In genomic region chr13:106466691-106467405, GRCh38 we compare ENCODE assay signal across 26 cellular contexts.
DNase-seq lines count a peak whose midpoint lies in the region; ATAC-seq and TF ChIP-seq lines count a peak whose summit lies in the region.
"Had no signal": no experiment of that assay in that cellular context is flagged by ENCODE, and none has a peak within 500 bp of the region (broad histone marks: within the 10 kb centered on the region; RNA-seq: fewer than 3 reads in every experiment).

No MANE protein-coding gene starts in this region.

- TF ChIP-seq CTCF in natural killer cell (IDR thresholded peaks at IDR 0.05) = no peak

- no peak for ATAC-seq in GM18907 (IDR thresholded peaks at IDR 0.05; ENCODE audit: unreplicated experiment)
- no peak for ATAC-seq in natural killer cell
- ATAC-seq: body of pancreas; heart right ventricle; right cardiac atrium; stimulated activated naive CD8-positive, alpha-beta T cell treated with anti-CD3 and anti-CD28 coated beads, Interleukin-15, amount 100 ng/mL, for 72 hours had no signal

- H3K4me3 Mint-ChIP-seq in natural killer cell = no peak overlapping the region
- H3K4me3 Mint-ChIP-seq: activated B cell treated with CpG ODN at 0.5 μM for 24 hours; activated CD4-positive, alpha-beta memory T cell treated with anti-CD3 and anti-CD28 coated beads for 36 hours; activated naive CD8-positive, alpha-beta T cell treated with anti-CD3 and anti-CD28 coated beads, Interleukin-2, amount 10 ng/mL, durations not matched to agents 7 days and 5 days; CD8-positive, alpha-beta memory T cell; naive B cell; stimulated activated naive CD8-positive, alpha-beta T cell treated with anti-CD3 and anti-CD28 coated beads, Interleukin-15, amount 100 ng/mL, for 72 hours had no signal

- no peaks in the 10 kb centered on the region for H3K9me3 Mint-ChIP-seq in natural killer cell
- H3K9me3 Mint-ChIP-seq: activated B cell treated with CpG ODN at 0.5 μM for 24 hours; activated CD4-positive, alpha-beta memory T cell treated with anti-CD3 and anti-CD28 coated beads for 36 hours; activated naive CD8-positive, alpha-beta T cell treated with anti-CD3 and anti-CD28 coated beads, Interleukin-2, amount 10 ng/mL, durations not matched to agents 7 days and 5 days; CD8-positive, alpha-beta memory T cell; stimulated activated naive CD8-positive, alpha-beta T cell treated with anti-CD3 and anti-CD28 coated beads, Interleukin-15, amount 100 ng/mL, for 72 hours had no signal

- DNase-seq in NCI-H510A treated with DMSO at 0.1 percent for 48 hours (lab: John Stamatoyannopoulos, UW) = peak; percentile 22
- DNase-seq in NCI-H510A (lab: John Stamatoyannopoulos, UW) = no peak
- peak; percentile 35 for DNase-seq in SK-N-DZ (ENCODE audit: low spot score)
- peak; percentile 76 for DNase-seq in iris pigment epithelial cell (ENCODE audit: low read depth)
- peak; percentile 31 for DNase-seq in smooth muscle cell of the brain vasculature (ENCODE audit: low read depth, low spot score)
- DNase-seq in dermis blood vessel endothelial cell = no peak
- no peak for DNase-seq in natural killer cell
- DNase-seq: activated B cell treated with CpG ODN at 0.5 μM for 24 hours; activated CD4-positive, alpha-beta memory T cell treated with anti-CD3 and anti-CD28 coated beads for 36 hours; activated effector memory CD4-positive, alpha-beta T cell treated with Interleukin-2 at 50 U/mL for 16 hours; activated naive CD8-positive, alpha-beta T cell treated with anti-CD3 and anti-CD28 coated beads, Interleukin-2, amount 10 ng/mL, durations not matched to agents 7 days and 5 days; AML-193; body of pancreas; CD8-positive, alpha-beta memory T cell; effector CD4-positive, alpha-beta T cell; foreskin fibroblast; heart right ventricle; left ventricle myocardium inferior; naive B cell; NCI-H2029 treated with DMSO at 0.1 percent for 48 hours; NCI-H446; ovary; right cardiac atrium; stimulated activated naive CD8-positive, alpha-beta T cell treated with anti-CD3 and anti-CD28 coated beads, Interleukin-15, amount 100 ng/mL, for 72 hours; tibial artery had no signal

- intact Hi-C loops in natural killer cell (cut with micrococcal nuclease) = no loop called here

- no peak overlapping the region for H3K27ac Mint-ChIP-seq in natural killer cell
- H3K27ac Mint-ChIP-seq: activated B cell treated with CpG ODN at 0.5 μM for 24 hours; activated CD4-positive, alpha-beta memory T cell treated with anti-CD3 and anti-CD28 coated beads for 36 hours; activated naive CD8-positive, alpha-beta T cell treated with anti-CD3 and anti-CD28 coated beads, Interleukin-2, amount 10 ng/mL, durations not matched to agents 7 days and 5 days; CD8-positive, alpha-beta memory T cell; naive B cell; stimulated activated naive CD8-positive, alpha-beta T cell treated with anti-CD3 and anti-CD28 coated beads, Interleukin-15, amount 100 ng/mL, for 72 hours had no signal

- H3K27me3 Mint-ChIP-seq in natural killer cell (ENCODE audit: low read depth in 2 of 2) = peaks cover 0 to 3% of the 10 kb centered on the region in 2 donors
- H3K27me3 Mint-ChIP-seq: activated B cell treated with CpG ODN at 0.5 μM for 24 hours; activated naive CD8-positive, alpha-beta T cell treated with anti-CD3 and anti-CD28 coated beads, Interleukin-2, amount 10 ng/mL, durations not matched to agents 7 days and 5 days had no signal

- no peaks in the 10 kb centered on the region for H3K4me1 Mint-ChIP-seq in natural killer cell
- H3K4me1 Mint-ChIP-seq: activated B cell treated with CpG ODN at 0.5 μM for 24 hours; activated naive CD8-positive, alpha-beta T cell treated with anti-CD3 and anti-CD28 coated beads, Interleukin-2, amount 10 ng/mL, durations not matched to agents 7 days and 5 days; CD8-positive, alpha-beta memory T cell; naive B cell; stimulated activated naive CD8-positive, alpha-beta T cell treated with anti-CD3 and anti-CD28 coated beads, Interleukin-15, amount 100 ng/mL, for 72 hours had no signal

- H3K36me3 Mint-ChIP-seq in natural killer cell = no peaks in the 10 kb centered on the region
- H3K36me3 Mint-ChIP-seq: activated CD4-positive, alpha-beta memory T cell treated with anti-CD3 and anti-CD28 coated beads for 36 hours; activated naive CD8-positive, alpha-beta T cell treated with anti-CD3 and anti-CD28 coated beads, Interleukin-2, amount 10 ng/mL, durations not matched to agents 7 days and 5 days; CD8-positive, alpha-beta memory T cell; naive B cell had no signal

Comparison
In these comparisons a context has a peak if more than half of its experiments do, and no peak if none do; other contexts are left out.
1. DNase-seq: peak in NCI-H510A treated with DMSO at 0.1 percent for 48 hours (single experiment), SK-N-DZ (single experiment), iris pigment epithelial cell (single experiment) and smooth muscle cell of the brain vasculature (single experiment); none in NCI-H510A (single experiment), dermis blood vessel endothelial cell (single experiment) and natural killer cell (single experiment).